In genomic region chr19:18682807-18683108, GRCh38 we compare ENCODE assay signal across 1 cellular context.
TF ChIP-seq lines count a peak whose summit lies in the region.

No MANE protein-coding gene starts in this region.

TF ChIP-seq in H1, 55 proteins besides CTCF, POLR2A, EP300 and RAD21:
- TF ChIP-seq EGR1 (IDR thresholded peaks at IDR 0.05; ENCODE audit: borderline replicate concordance, low read depth, low read length) (no peak), ATF2 (IDR thresholded peaks at IDR 0.05; ENCODE audit: low read length) (no peak), JUN (IDR thresholded peaks at IDR 0.05; ENCODE audit: low read depth, low read length) (no peak), EZH2 (IDR thresholded peaks at IDR 0.05; ENCODE audit: low read depth, low read length, severe bottlenecking) (peak; percentile 19), KDM4A (IDR thresholded peaks at IDR 0.05; ENCODE audit: low read depth, low read length, severe bottlenecking) (no peak)
